In the genomic region with DNA sequence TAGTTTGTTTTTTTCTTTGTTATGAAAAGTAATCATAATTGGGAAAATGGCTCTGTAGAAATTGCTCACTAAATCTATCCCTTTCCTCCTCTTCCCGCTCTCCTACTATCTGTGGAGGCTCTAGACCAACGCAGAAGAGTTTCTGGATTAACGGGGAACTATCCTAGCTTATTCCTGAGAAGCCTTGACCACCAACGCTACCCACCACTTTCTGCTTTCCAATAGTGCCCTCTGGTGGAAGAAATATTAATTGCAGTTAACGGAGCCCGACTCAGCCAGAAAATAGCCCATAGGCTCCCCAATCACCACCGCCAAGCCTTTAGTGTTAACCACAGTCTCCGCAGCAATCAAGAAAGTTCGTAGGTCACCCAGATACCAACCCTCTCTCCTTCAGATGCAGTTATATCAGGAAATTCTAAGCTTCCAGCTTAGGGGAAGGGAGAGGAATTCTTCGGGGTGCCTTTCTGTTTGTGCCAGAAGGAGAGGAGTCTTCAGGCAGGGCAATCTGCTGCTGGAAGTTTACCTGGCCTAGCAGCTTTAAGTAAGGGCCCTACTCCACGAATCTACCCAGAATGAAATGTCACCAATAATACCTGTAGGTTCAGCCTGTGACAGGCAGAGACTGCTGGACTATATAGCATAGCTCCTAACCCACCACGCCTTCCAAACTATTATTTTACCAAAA, we compare ENCODE assay signal across 8 cellular contexts. TPM values are rescaled to one million over a fixed set of nuclear protein-coding genes. Genes with fewer than 3 reads are reported as not detected.
DNase-seq lines count a peak whose midpoint lies in the region; ATAC-seq and TF ChIP-seq lines count a peak whose summit lies in the region.

No MANE protein-coding gene starts in this region.

- no peak overlapping the region for H3K27ac Mint-ChIP-seq in activated naive CD8-positive, alpha-beta T cell treated with anti-CD3 and anti-CD28 coated beads for 36 hours
- no peak overlapping the region for H3K27ac Mint-ChIP-seq in progenitor cell of endocrine pancreas

- H3K36me3 Mint-ChIP-seq in activated naive CD8-positive, alpha-beta T cell treated with anti-CD3 and anti-CD28 coated beads for 36 hours, result no peaks in the 10 kb centered on the region
- H3K36me3 Mint-ChIP-seq in progenitor cell of endocrine pancreas (ENCODE audit: insufficient read depth), result no peaks in the 10 kb centered on the region

- TF ChIP-seq CTCF in progenitor cell of endocrine pancreas (IDR thresholded peaks at IDR 0.05; ENCODE audit: unreplicated experiment), result peak; percentile 84

- ATAC-seq in GM18517 (IDR thresholded peaks at IDR 0.05; ENCODE audit: unreplicated experiment) (no peak), HG02973 (IDR thresholded peaks at IDR 0.05; ENCODE audit: unreplicated experiment) (no peak)

- peaks cover 10% of the 10 kb centered on the region for H3K4me1 Mint-ChIP-seq in activated naive CD8-positive, alpha-beta T cell treated with anti-CD3 and anti-CD28 coated beads for 36 hours
- H3K4me1 Mint-ChIP-seq in progenitor cell of endocrine pancreas (ENCODE audit: low read depth), result peaks cover 1% of the 10 kb centered on the region

- H3K27me3 Mint-ChIP-seq in activated naive CD8-positive, alpha-beta T cell treated with anti-CD3 and anti-CD28 coated beads for 36 hours, result peaks cover 20% of the 10 kb centered on the region
- peaks cover 40% of the 10 kb centered on the region for H3K27me3 Mint-ChIP-seq in progenitor cell of endocrine pancreas

- no peak overlapping the region for H3K4me3 Mint-ChIP-seq in activated naive CD8-positive, alpha-beta T cell treated with anti-CD3 and anti-CD28 coated beads for 36 hours
- no peak overlapping the region for H3K4me3 Mint-ChIP-seq in progenitor cell of endocrine pancreas (ENCODE audit: low read depth)

- intact Hi-C loops in head of caudate nucleus (cut with DNase I), result loop anchor here (10.0 kb wide), 1 partner anchor 289 kb away; no protein-coding TSS in a partner anchor

- H3K9me3 Mint-ChIP-seq in activated naive CD8-positive, alpha-beta T cell treated with anti-CD3 and anti-CD28 coated beads for 36 hours, result no peaks in the 10 kb centered on the region
- H3K9me3 Mint-ChIP-seq in progenitor cell of endocrine pancreas (ENCODE audit: low read depth), result no peaks in the 10 kb centered on the region

- DNase-seq in DMS79 (lab: John Stamatoyannopoulos, UW) (peak; percentile 19), KG1 (lab: John Stamatoyannopoulos, UW) (peak; percentile 42), RPMI8226 (peak; percentile 63), head of caudate nucleus (peak in 32 of 42 donors; percentile 7 to 81 (median 47)), progenitor cell of endocrine pancreas (ENCODE audit: low spot score, unreplicated experiment) (peak; percentile 47)
- DNase-seq in activated naive CD8-positive, alpha-beta T cell treated with anti-CD3 and anti-CD28 coated beads for 36 hours, result peak; percentile 39

RNA-seq across cellular contexts. Expression of a gene that starts 23.0 kb away (rescaled TPM):
- 10 to 100 TPM; 26.1 to 29.7 TPM for total RNA-seq in activated naive CD8-positive, alpha-beta T cell treated with anti-CD3 and anti-CD28 coated beads for 36 hours
- 25.3 and 29.0 TPM in 2 replicates for total RNA-seq in progenitor cell of endocrine pancreas
